22 cellular contexts compared by ENCODE assay signal in genomic region chr2:99933894-99934650, GRCh38.
"Had no signal": no experiment of that assay in that cellular context is flagged by ENCODE, and none has a peak within 500 bp of the region (broad histone marks: within the 10 kb centered on the region; RNA-seq: fewer than 3 reads in every experiment).

No MANE protein-coding gene starts in this region.

- H3K27me3 ChIP-seq: heart right ventricle, right atrium auricular region, stomach, vagina had no signal

- H3K4me3 Mint-ChIP-seq: activated naive CD4-positive, alpha-beta T cell treated with anti-CD3 and anti-CD28 coated beads for 36 hours; activated T-cell treated with anti-CD3 and anti-CD28 coated beads, Interleukin-2, amount 50 U/mL, for 4 hours; central memory CD8-positive, alpha-beta T cell; immature natural killer cell; neural crest cell had no signal

- H3K27ac ChIP-seq: heart right ventricle, left ventricle myocardium inferior, right atrium auricular region, stomach, vagina had no signal

- H3K27ac Mint-ChIP-seq: activated naive CD4-positive, alpha-beta T cell treated with anti-CD3 and anti-CD28 coated beads for 36 hours; immature natural killer cell; progenitor cell of endocrine pancreas had no signal

- H3K4me1 Mint-ChIP-seq: central memory CD8-positive, alpha-beta T cell; immature natural killer cell; neural crest cell had no signal

- H3K4me1 ChIP-seq: heart right ventricle, left ventricle myocardium inferior, right atrium auricular region, stomach, vagina had no signal

- H3K9me3 ChIP-seq: heart right ventricle, left ventricle myocardium inferior, right atrium auricular region, stomach, vagina had no signal

- H3K36me3 Mint-ChIP-seq: immature natural killer cell had no signal

- H3K9me3 Mint-ChIP-seq: activated naive CD4-positive, alpha-beta T cell treated with anti-CD3 and anti-CD28 coated beads for 36 hours; activated T-cell treated with anti-CD3 and anti-CD28 coated beads, Interleukin-2, amount 50 U/mL, for 4 hours; central memory CD8-positive, alpha-beta T cell; neural crest cell had no signal

- H3K4me3 ChIP-seq: heart right ventricle, left ventricle myocardium inferior, right atrium auricular region, stomach, vagina had no signal

- DNase-seq: activated CD4-positive, alpha-beta T cell treated with anti-CD3 and anti-CD28 coated beads, Interleukin-2, amount 50 U/mL, for 1 hour; activated CD8-positive, alpha-beta memory T cell treated with anti-CD3 and anti-CD28 coated beads, Interleukin-2, amount 50 U/mL, for 4 hours; activated naive CD4-positive, alpha-beta T cell treated with anti-CD3 and anti-CD28 coated beads for 36 hours; activated T-cell treated with anti-CD3 and anti-CD28 coated beads, Interleukin-2, amount 50 U/mL, for 4 hours; aorta; cortex of kidney; heart right ventricle; immature natural killer cell; kidney glomerular epithelial cell; left ventricle myocardium inferior; mammary epithelial cell; stimulated activated CD4-positive, alpha-beta T cell treated with anti-CD3 and anti-CD28 coated beads, Interleukin-2, amount 100 ng/mL, for 48 hours; stomach; T-helper 9 cell; trophoblast cell had no signal

- ATAC-seq: activated CD4-positive, CD25-positive, alpha-beta regulatory T cell treated with anti-CD3 and anti-CD28 coated beads, Interleukin-2, amount 50 U/mL, for 24 hours; activated T-cell treated with anti-CD3 and anti-CD28 coated beads, Interleukin-2, amount 50 U/mL, for 4 hours; esophagus mucosa; heart right ventricle had no signal

- H3K36me3 ChIP-seq: heart right ventricle, left ventricle myocardium inferior, right atrium auricular region, vagina had no signal

- H3K27me3 Mint-ChIP-seq: central memory CD8-positive, alpha-beta T cell had no signal
